In the genomic region with DNA sequence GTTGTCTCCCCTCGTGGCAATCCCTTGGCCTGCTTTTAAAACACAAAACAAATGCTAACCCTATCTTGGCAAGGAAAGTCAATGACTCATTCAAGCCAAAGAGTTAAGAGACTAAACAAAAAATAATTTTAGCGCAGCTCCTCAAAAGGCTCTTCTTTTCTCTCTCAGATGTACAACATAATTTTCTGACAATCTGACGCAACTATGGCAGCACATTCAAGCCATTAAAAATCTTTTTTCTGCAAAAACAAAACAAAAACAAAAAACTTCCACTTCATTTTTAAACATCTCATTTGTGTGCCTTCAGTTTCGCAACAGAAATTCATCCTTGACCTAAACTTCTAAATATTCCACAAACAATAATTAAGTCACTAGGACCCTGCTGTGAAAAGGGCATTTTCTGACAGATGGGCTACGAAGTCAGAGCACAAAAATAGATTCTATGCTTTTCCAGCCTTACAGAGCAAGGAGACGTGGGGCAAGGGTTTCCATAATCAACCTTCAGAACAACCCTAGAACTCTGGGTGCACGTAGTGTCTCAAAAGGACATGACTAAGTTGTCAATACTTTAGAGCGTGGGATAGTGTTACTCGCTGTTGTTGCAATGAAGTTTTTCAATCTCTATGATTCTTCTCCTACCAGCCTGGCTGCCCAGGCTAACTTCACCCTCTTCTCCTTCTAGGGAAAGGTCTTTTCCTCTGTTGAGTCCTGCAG, we compare ENCODE assay signal across 11 cellular contexts.
DNase-seq lines count a peak whose midpoint lies in the region; TF ChIP-seq lines count a peak whose summit lies in the region.
"Had no signal": no experiment of that assay in that cellular context is flagged by ENCODE, and none has a peak within 500 bp of the region (broad histone marks: within the 10 kb centered on the region; RNA-seq: fewer than 3 reads in every experiment).

No MANE protein-coding gene starts in this region.

- H4K20me1 ChIP-seq in PC-9 (ENCODE audit: insufficient read depth), result no peaks in the 10 kb centered on the region; the same call in 1 of the 2 replicates

- H3K36me3 ChIP-seq in adrenal gland (replicated peaks in 1 of 2) (no peaks in the 10 kb centered on the region), subcutaneous abdominal adipose tissue (ENCODE audit: control insufficient read depth in 5 of 5, insufficient read depth in 5 of 5, low read length in 5 of 5) (no peaks in the 10 kb centered on the region), PC-9 (ENCODE audit: low read depth) (no peaks in the 10 kb centered on the region)

- peaks cover 24% of the 10 kb centered on the region for H3K9me3 Mint-ChIP-seq in glutamatergic neuron (ENCODE audit: unreplicated experiment)

- H3K4me3 ChIP-seq in adrenal gland (peak overlapping the region in 1 of 4 donors; percentile 18), subcutaneous abdominal adipose tissue (ENCODE audit: low read depth in 1 of 5, low read length in 5 of 5) (peak overlapping the region in 2 of 5 donors; percentile 3 to 30), PC-9 (no peak overlapping the region)

- H3K9me3 ChIP-seq in adrenal gland (replicated peaks in 1 of 3) (no peaks in the 10 kb centered on the region), subcutaneous abdominal adipose tissue (ENCODE audit: control insufficient read depth in 5 of 5, low read length in 5 of 5) (no peaks in the 10 kb centered on the region), PC-9 (ENCODE audit: insufficient read depth, low read depth) (no peaks in the 10 kb centered on the region)

- no peaks in the 10 kb centered on the region for H3K36me3 Mint-ChIP-seq in glutamatergic neuron (ENCODE audit: unreplicated experiment)

- no peaks in the 10 kb centered on the region; the same call in 1 of the 2 replicates for H3K79me2 ChIP-seq in PC-9 (ENCODE audit: low read depth)
- H3K79me2 ChIP-seq: parathyroid adenoma had no signal

- H3K4me1 Mint-ChIP-seq in glutamatergic neuron (ENCODE audit: low read depth, unreplicated experiment), result peaks cover 74% of the 10 kb centered on the region

- H3K9me2 ChIP-seq in PC-9 (ENCODE audit: insufficient read depth), result no peaks in the 10 kb centered on the region

- 0 out of 2 replicates have a peak, but pooled peaks cover 5% of the 10 kb centered on the region for H3F3A ChIP-seq in PC-9 (ENCODE audit: insufficient read depth, low read depth)

- no peak overlapping the region for H3K4me2 ChIP-seq in PC-9

- peak overlapping the region; percentile 84 for H3K4me3 Mint-ChIP-seq in glutamatergic neuron (ENCODE audit: unreplicated experiment)

- peak overlapping the region; percentile 98 for H3K27ac Mint-ChIP-seq in glutamatergic neuron (ENCODE audit: unreplicated experiment)

- no TSS peak for BruUV-seq in PC-9 (replicated peaks; lab: Mats Ljungman, UMichigan)

- TF ChIP-seq POLR2A in adrenal gland (IDR thresholded peaks at IDR 0.05), result no peak

- peak; percentile 3 for DNase-seq in NCI-H1694 (lab: John Stamatoyannopoulos, UW)
- no peak for DNase-seq in NCI-H1694 treated with DMSO at 0.1 percent for 48 hours (lab: John Stamatoyannopoulos, UW)
- DNase-seq in adrenal gland, result peak in 2 of 7 donors; percentile 33 to 38
- no peak for DNase-seq in glutamatergic neuron
- DNase-seq in NCI-H2081 (lab: John Stamatoyannopoulos, UW), result no peak
- DNase-seq in DMS153 (lab: John Stamatoyannopoulos, UW), result no peak
- no peak for DNase-seq in PC-9
- DNase-seq: 8988T, cerebellar nuclear complex had no signal

- peaks cover 16% of the 10 kb centered on the region for H3K27me3 Mint-ChIP-seq in glutamatergic neuron (ENCODE audit: unreplicated experiment)

- CTCF ChIA-PET in PC-9 (lab: Charles Lee), result interaction anchor here (0.8 kb wide), 1 partner anchor 18 kb away, joined by 5 read pairs; no protein-coding TSS in a partner anchor

- intact Hi-C loops in adrenal gland (cut with DNase I), result loop anchor here in 1 of 2 donors (10.0 kb wide), 1 partner anchor 81 kb away; a partner anchor contains a TSS
- intact Hi-C loops in PC-9 (cut with micrococcal nuclease; ENCODE audit: unreplicated experiment), result no loop called here

- POLR2A ChIA-PET in PC-9 (lab: Charles Lee; ENCODE audit: unreplicated experiment), result no interaction called here

- no peak overlapping the region for H3K9ac ChIP-seq in subcutaneous abdominal adipose tissue (ENCODE audit: low read length in 5 of 5)
- H3K9ac ChIP-seq: parathyroid adenoma had no signal

- no peak overlapping the region for H2AFZ ChIP-seq in PC-9
- H2AFZ ChIP-seq: parathyroid adenoma had no signal

- H3K27ac ChIP-seq in adrenal gland (peak overlapping the region; percentile 38 to 67 (median 53)), subcutaneous abdominal adipose tissue (ENCODE audit: low read depth, low read length) (peak overlapping the region; percentile 50), PC-9 (no peak overlapping the region)
- H3K27ac ChIP-seq: parathyroid adenoma had no signal

- H3K27me3 ChIP-seq in adrenal gland (no peaks in the 10 kb centered on the region), subcutaneous abdominal adipose tissue (ENCODE audit: control insufficient read depth in 5 of 5, insufficient read depth in 4 of 5, low read length in 5 of 5) (no peaks in the 10 kb centered on the region), PC-9 (ENCODE audit: insufficient read depth, low read depth) (no peaks in the 10 kb centered on the region)

- TF ChIP-seq CTCF in adrenal gland (IDR thresholded peaks at IDR 0.05) (no peak), glutamatergic neuron (IDR thresholded peaks at IDR 0.05; ENCODE audit: partially characterized antibody, unreplicated experiment) (no peak), PC-9 (conservative IDR thresholded peaks at IDR 0.05) (no peak)

- peaks cover 10 to 42% of the 10 kb centered on the region in 2 donors for H3K4me1 ChIP-seq in adrenal gland (replicated peaks in 1 of 2)
- peaks cover 6 to 46% (median 39%) of the 10 kb centered on the region in 5 donors for H3K4me1 ChIP-seq in subcutaneous abdominal adipose tissue (ENCODE audit: control insufficient read depth in 5 of 5, insufficient read depth in 5 of 5, low read length in 5 of 5)
- H3K4me1 ChIP-seq in PC-9 (replicated peaks; ENCODE audit: insufficient read depth), result no peaks in the 10 kb centered on the region; the same call in 1 of the 2 replicates
- H3K4me1 ChIP-seq: parathyroid adenoma had no signal

- 26 to 36% (median 32%) methylated on average over 9 of the region's 9 CpGs for WGBS in adrenal gland, 4 donors
